Comparison of ENCODE assay signal across 20 cellular contexts in the genomic region with DNA sequence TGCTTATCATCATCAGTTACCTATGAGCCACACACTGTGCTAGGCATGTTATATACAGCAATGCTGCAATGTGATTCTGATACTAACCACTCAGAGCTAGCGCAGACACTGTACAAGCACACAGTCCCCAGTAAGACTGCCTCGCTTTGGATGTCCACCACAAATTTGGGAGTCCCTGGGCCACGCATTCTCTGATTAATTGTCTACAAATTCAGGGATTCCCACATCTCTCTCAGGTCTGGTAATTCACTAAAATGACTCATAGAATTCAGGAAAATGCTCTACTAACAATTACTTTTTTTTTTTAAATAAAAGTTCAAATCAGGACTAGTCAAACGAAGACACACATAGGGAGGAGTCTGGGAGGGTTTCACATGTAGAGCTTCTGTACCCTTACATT.
DNase-seq lines count a peak whose midpoint lies in the region; ATAC-seq and TF ChIP-seq lines count a peak whose summit lies in the region.
"Had no signal": no experiment of that assay in that cellular context is flagged by ENCODE, and none has a peak within 500 bp of the region (broad histone marks: within the 10 kb centered on the region; RNA-seq: fewer than 3 reads in every experiment).

No MANE protein-coding gene starts in this region.

- TF ChIP-seq CTCF in RWPE2 (IDR thresholded peaks at IDR 0.05; ENCODE audit: poor library complexity, severe bottlenecking), result no peak
- no peak for TF ChIP-seq CTCF in fibroblast of mammary gland (conservative IDR thresholded peaks at IDR 0.05; ENCODE audit: control insufficient read depth, insufficient read depth, low read depth, low read length)

- ATAC-seq in RWPE2 (ENCODE audit: low read depth), result peak; percentile 59
- ATAC-seq in HG02973 (IDR thresholded peaks at IDR 0.05; ENCODE audit: unreplicated experiment), result no peak
- ATAC-seq: SK-N-SH treated with all-trans-retinoic acid at 6 μM for 48 hours had no signal

- DNase-seq in ELR (ENCODE audit: low read depth) (peak; percentile 29), RWPE2 (ENCODE audit: low spot score) (no peak), fibroblast of mammary gland (ENCODE audit: low read depth) (peak; percentile 8), posterior vena cava (ENCODE audit: low spot score) (peak; percentile 23), NCI-H2107 treated with DMSO at 0.1 percent for 48 hours (lab: John Stamatoyannopoulos, UW; ENCODE audit: unreplicated experiment) (no peak), immature natural killer cell (no peak)
- DNase-seq: GDM1; KG1; NCI-H1092; NCI-H146; NCI-H2029; NCI-H226; NCI-H510A treated with DMSO at 0.1 percent for 48 hours; NCI-H748 treated with DMSO at 0.1 percent for 48 hours; NK-92 treated with Interleukin-12 subunit alpha and Interleukin-12 subunit beta, amount 100 ng/mL, for 24 hours had no signal

- H3K9me3 Mint-ChIP-seq in immature natural killer cell, result peaks cover 3 to 31% (median 9%) of the 10 kb centered on the region in 6 donors

- H3K36me3 Mint-ChIP-seq in immature natural killer cell, result no peaks in the 10 kb centered on the region
- H3K36me3 Mint-ChIP-seq: CD14-positive monocyte had no signal

- H3K4me3 ChIP-seq in RWPE2 (ENCODE audit: severe bottlenecking), result no peak overlapping the region
- no peak overlapping the region for H3K4me3 ChIP-seq in fibroblast of mammary gland (ENCODE audit: control insufficient read depth, low read depth, low read length)

- no peaks in the 10 kb centered on the region for H3K36me3 ChIP-seq in RWPE2 (ENCODE audit: low read depth)

- H3K27ac Mint-ChIP-seq in immature natural killer cell, result no peak overlapping the region
- H3K27ac Mint-ChIP-seq: B cell, CD14-positive monocyte had no signal

- no peaks in the 10 kb centered on the region for H3K27me3 ChIP-seq in RWPE2 (ENCODE audit: insufficient read depth, poor library complexity, severe bottlenecking)

- H3K4me3 Mint-ChIP-seq in immature natural killer cell, result no peak overlapping the region
- H3K4me3 Mint-ChIP-seq: B cell, CD14-positive monocyte had no signal

- H3K4me1 Mint-ChIP-seq in immature natural killer cell, result no peaks in the 10 kb centered on the region
- H3K4me1 Mint-ChIP-seq: B cell, CD14-positive monocyte had no signal

- peaks cover 10% of the 10 kb centered on the region for H3K4me1 ChIP-seq in RWPE2 (ENCODE audit: insufficient read depth, poor library complexity, severe bottlenecking)

- peaks cover 0 to 2% (median 0%) of the 10 kb centered on the region in 3 donors for H3K27me3 Mint-ChIP-seq in immature natural killer cell (ENCODE audit: low read depth in 3 of 3)
- H3K27me3 Mint-ChIP-seq: B cell had no signal

- H3K27ac ChIP-seq in RWPE2 (ENCODE audit: poor library complexity, severe bottlenecking), result no peak overlapping the region
- H3K27ac ChIP-seq: HL-60 had no signal

- no peaks in the 10 kb centered on the region for H3K9me3 ChIP-seq in RWPE2 (ENCODE audit: severe bottlenecking)

- intact Hi-C loops in posterior vena cava (cut with DNase I), result loop anchor here in 1 of 2 donors (10.0 kb wide), 1 partner anchor 537 kb away; no protein-coding TSS in a partner anchor

Comparison
In these comparisons a context has a peak if more than half of its experiments do, and no peak if none do; other contexts are left out.
1. DNase-seq: peak in ELR (single experiment), fibroblast of mammary gland (single experiment) and posterior vena cava (single experiment); none in RWPE2 (single experiment), NCI-H2107 treated with DMSO at 0.1 percent for 48 hours (single experiment) and immature natural killer cell (0 of 3).